11 cellular contexts compared by ENCODE assay signal in the genomic region with DNA sequence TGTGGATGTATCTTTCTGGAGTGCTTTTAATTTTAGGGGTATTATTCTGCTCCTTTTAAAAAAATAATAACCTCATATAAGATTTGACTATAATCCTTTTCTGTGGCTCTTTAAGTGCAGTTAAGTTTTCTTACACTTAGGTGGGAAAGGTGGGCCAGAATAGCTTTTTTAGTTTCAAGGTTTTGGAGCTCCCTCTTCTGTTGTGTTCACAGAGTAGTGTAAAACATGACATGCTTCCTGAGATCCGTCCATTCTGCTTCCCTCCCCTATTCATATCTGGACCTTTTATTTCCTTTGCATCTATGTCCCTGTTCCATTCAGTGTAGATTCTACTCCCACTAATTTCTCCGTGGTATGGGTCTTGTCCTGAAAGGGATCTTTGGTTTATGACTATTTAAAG. TPM values are rescaled to one million over a fixed set of nuclear protein-coding genes. Genes with fewer than 3 reads are reported as not detected.
DNase-seq lines count a peak whose midpoint lies in the region; ATAC-seq and TF ChIP-seq lines count a peak whose summit lies in the region.
"Had no signal": no experiment of that assay in that cellular context is flagged by ENCODE, and none has a peak within 500 bp of the region (broad histone marks: within the 10 kb centered on the region; RNA-seq: fewer than 3 reads in every experiment).

No MANE protein-coding gene starts in this region.

- H3K36me3 ChIP-seq in esophagus muscularis mucosa, result no peaks in the 10 kb centered on the region
- H3K36me3 ChIP-seq in suprapubic skin, result no peaks in the 10 kb centered on the region

- H3K9me3 Mint-ChIP-seq in activated naive CD4-positive, alpha-beta T cell treated with anti-CD3 and anti-CD28 coated beads, Interleukin-2, amount 50 U/mL, for 72 hours, result no peaks in the 10 kb centered on the region
- H3K9me3 Mint-ChIP-seq: T-helper 1 cell treated with Interleukin-12 subunit alpha and Interleukin-12 subunit beta and Interleukin-4 antibody, amounts not matched to agents 30 μg/mL and 1 μg/mL, for 36 hours had no signal

- H3K9me3 ChIP-seq in AG04450 (ENCODE audit: control insufficient read depth, insufficient read depth, low read length) (no peaks in the 10 kb centered on the region; the same call in 1 of the 2 replicates), esophagus muscularis mucosa (no peaks in the 10 kb centered on the region), suprapubic skin (no peaks in the 10 kb centered on the region)

- intact Hi-C loops in esophagus muscularis mucosa (cut with DNase I), result no loop called here

- no peak overlapping the region for H3K27ac Mint-ChIP-seq in activated naive CD4-positive, alpha-beta T cell treated with anti-CD3 and anti-CD28 coated beads, Interleukin-2, amount 50 U/mL, for 72 hours
- H3K27ac Mint-ChIP-seq: T-helper 1 cell treated with Interleukin-12 subunit alpha and Interleukin-12 subunit beta and Interleukin-4 antibody, amounts not matched to agents 30 μg/mL and 1 μg/mL, for 36 hours had no signal

- no peak for TF ChIP-seq EP300 in esophagus muscularis mucosa (IDR thresholded peaks at IDR 0.05)
- no peak for TF ChIP-seq EP300 in suprapubic skin (IDR thresholded peaks at IDR 0.05)

- TF ChIP-seq POLR2A in esophagus muscularis mucosa (IDR thresholded peaks at IDR 0.05; ENCODE audit: low read depth) (no peak), suprapubic skin (IDR thresholded peaks at IDR 0.05) (no peak)

- no peak for ATAC-seq in activated naive CD4-positive, alpha-beta T cell treated with anti-CD3 and anti-CD28 coated beads, Interleukin-2, amount 50 U/mL, for 72 hours

- H3K4me3 ChIP-seq in AG04450 (ENCODE audit: low read depth, low read length), result no peak overlapping the region
- no peak overlapping the region for H3K4me3 ChIP-seq in GM12864 (ENCODE audit: low read depth, low read length)
- H3K4me3 ChIP-seq in esophagus muscularis mucosa, result no peak overlapping the region
- no peak overlapping the region for H3K4me3 ChIP-seq in coronary artery
- H3K4me3 ChIP-seq in suprapubic skin, result no peak overlapping the region

- H3K27ac ChIP-seq in AG04450 (ENCODE audit: low read depth, low read length) (no peak overlapping the region), esophagus muscularis mucosa (replicated peaks in 1 of 4) (no peak overlapping the region), coronary artery (no peak overlapping the region), suprapubic skin (no peak overlapping the region)

- 35% methylated on average over 2 of the region's 2 CpGs for WGBS in esophagus muscularis mucosa
- 40% methylated on average over 2 of the region's 2 CpGs for WGBS in suprapubic skin

- TF ChIP-seq CTCF in AG04450 (IDR thresholded peaks at IDR 0.05; ENCODE audit: low read depth, low read length) (peak; percentile 47), GM12864 (IDR thresholded peaks at IDR 0.05; ENCODE audit: low read depth, low read length, missing control alignments) (peak; percentile 22), esophagus muscularis mucosa (IDR thresholded peaks at IDR 0.05) (no peak), coronary artery (IDR thresholded peaks at IDR 0.05) (no peak), suprapubic skin (IDR thresholded peaks at IDR 0.05) (no peak)

- peaks cover 15 to 17% of the 10 kb centered on the region in 2 donors for H3K36me3 Mint-ChIP-seq in activated naive CD4-positive, alpha-beta T cell treated with anti-CD3 and anti-CD28 coated beads, Interleukin-2, amount 50 U/mL, for 72 hours

- no peaks in the 10 kb centered on the region for H3K27me3 ChIP-seq in AG04450 (ENCODE audit: control insufficient read depth, insufficient read depth, low read length)
- no peaks in the 10 kb centered on the region for H3K27me3 ChIP-seq in esophagus muscularis mucosa
- H3K27me3 ChIP-seq in suprapubic skin, result no peaks in the 10 kb centered on the region

- POLR2A ChIA-PET in AG04450 (lab: Yijun Ruan, JAX), result interaction anchor here (1.0 kb wide), 1 partner anchor 79 kb away, joined by 4 read pairs; no protein-coding TSS in a partner anchor

- DNase-seq in AG04450 (ENCODE audit: low read depth, low spot score) (peak; percentile 10), GM12864 (ENCODE audit: low read depth) (no peak), OCI-M1 (lab: John Stamatoyannopoulos, UW) (peak; percentile 27), esophagus muscularis mucosa (ENCODE audit: extremely low spot score) (peak; percentile 8), coronary artery (ENCODE audit: low spot score) (no peak), suprapubic skin (ENCODE audit: low spot score in 2 of 2) (no peak)
- no peak for DNase-seq in activated naive CD4-positive, alpha-beta T cell treated with anti-CD3 and anti-CD28 coated beads, Interleukin-2, amount 50 U/mL, for 72 hours (ENCODE audit: low spot score in 2 of 2)
- no peak for DNase-seq in stimulated activated naive CD4-positive, alpha-beta T cell treated with Interleukin-2 at 50 U/mL for 16 hours (lab: John Stamatoyannopoulos, UW)
- DNase-seq: DMS153, NCI-H2107 had no signal

- CTCF ChIA-PET in AG04450 (lab: Charles Lee), result interaction anchor here (0.6 to 2.7 kb wide), 11 partner anchors 9 to 878 kb away, joined by 3 to 37 read pairs (median 3); partner anchors contain the start of genes KCTD19, LRRC36 and NAE1

- no peaks in the 10 kb centered on the region for H3K4me1 ChIP-seq in esophagus muscularis mucosa
- H3K4me1 ChIP-seq in suprapubic skin, result no peaks in the 10 kb centered on the region

RNA-seq across cellular contexts. Expression of gene LRRC36, which starts 12.8 kb away (rescaled TPM):
- 0.21 and 0.41 TPM in 2 replicates for polyA plus RNA-seq in AG04450 (2011; rRNA removed)
- polyA minus RNA-seq in AG04450 (2011; rRNA and poly(A)+ RNA removed), result not detected in 2 replicates
- total RNA-seq in esophagus muscularis mucosa, result under 1 TPM in 1 of 4 donors, not detected in 3; 0.33 TPM
- total RNA-seq in activated naive CD4-positive, alpha-beta T cell treated with anti-CD3 and anti-CD28 coated beads, Interleukin-2, amount 50 U/mL, for 72 hours, result 1 to 10 TPM in 1 of 2 donors, under 1 TPM in 1; 0.57 to 1.9 TPM
- under 1 TPM in 2 of 4 donors, not detected in 2; 0.42 to 0.56 TPM for total RNA-seq in suprapubic skin

RNA-seq across cellular contexts. Expression of gene KCTD19, which starts 12.9 kb away (rescaled TPM):
- polyA plus RNA-seq in AG04450 (2011; rRNA removed), result 0.21 and 0.25 TPM in 2 replicates
- polyA minus RNA-seq in AG04450 (2011; rRNA and poly(A)+ RNA removed), result 0.26 and 0.37 TPM in 2 replicates
- not detected for total RNA-seq in esophagus muscularis mucosa
- 1 to 10 TPM in 1 of 2 donors, under 1 TPM in 1; 0.71 to 6.1 TPM for total RNA-seq in activated naive CD4-positive, alpha-beta T cell treated with anti-CD3 and anti-CD28 coated beads, Interleukin-2, amount 50 U/mL, for 72 hours
- under 1 TPM in 1 of 4 donors, not detected in 3; 0.25 TPM for total RNA-seq in suprapubic skin

RNA-seq across cellular contexts. Expression of gene TPPP3, which starts 53.8 kb away (rescaled TPM):
- 1.5 TPM in 2 replicates for polyA plus RNA-seq in AG04450 (2011; rRNA removed)
- polyA minus RNA-seq in AG04450 (2011; rRNA and poly(A)+ RNA removed), result 0.70 TPM in 1 of 2 replicates, not detected in the other
- 100 to 1,000 TPM in 1 of 4 donors, 10 to 100 TPM in 3; 32.0 to 116 (median 41.3) TPM for total RNA-seq in esophagus muscularis mucosa
- not detected for total RNA-seq in activated naive CD4-positive, alpha-beta T cell treated with anti-CD3 and anti-CD28 coated beads, Interleukin-2, amount 50 U/mL, for 72 hours
- 100 to 1,000 TPM in 3 of 4 donors, 10 to 100 TPM in 1; 47.6 to 182 (median 121) TPM for total RNA-seq in suprapubic skin

Comparison
In these comparisons a context has a peak if more than half of its experiments do, and no peak if none do; other contexts are left out.
1. DNase-seq: peak in AG04450 (single experiment), OCI-M1 (single experiment) and esophagus muscularis mucosa (single experiment); none in GM12864 (single experiment), activated naive CD4-positive, alpha-beta T cell treated with anti-CD3 and anti-CD28 coated beads, Interleukin-2, amount 50 U/mL, for 72 hours (0 of 2), coronary artery (single experiment), stimulated activated naive CD4-positive, alpha-beta T cell treated with Interleukin-2 at 50 U/mL for 16 hours (single experiment) and suprapubic skin (0 of 2).
2. CTCF ChIP-seq: peak in AG04450 (single experiment) and GM12864 (single experiment); none in esophagus muscularis mucosa (0 of 3), coronary artery (single experiment) and suprapubic skin (0 of 2).
3. RNA of gene TPPP3, which starts 53.8 kb away (total RNA-seq): 47.6 to 182 TPM in suprapubic skin and 32.0 to 116 TPM in esophagus muscularis mucosa; not detected in activated naive CD4-positive, alpha-beta T cell treated with anti-CD3 and anti-CD28 coated beads, Interleukin-2, amount 50 U/mL, for 72 hours; every median in the first group is over 10 times any median in the second.